Comparison of ENCODE assay signal across 25 cellular contexts in genomic region chr6:150464966-150465365, GRCh38.
"Had no signal": no experiment of that assay in that cellular context is flagged by ENCODE, and none has a peak within 500 bp of the region (broad histone marks: within the 10 kb centered on the region; RNA-seq: fewer than 3 reads in every experiment).

No MANE protein-coding gene starts in this region.

- DNase-seq: islet precursor cell; left ventricle myocardium inferior; mesendoderm; naive B cell; natural killer cell; nephron progenitor cell; occipital lobe; right lobe of liver; stimulated activated CD4-positive, alpha-beta T cell treated with anti-CD3 and anti-CD28 coated beads, Interleukin-12 subunit alpha, Interleukin-12 subunit beta, amount 100 ng/mL, for 4 hours; stimulated activated CD4-positive, alpha-beta T cell treated with anti-CD3 and anti-CD28 coated beads, Interleukin-15, amount 100 ng/mL, for 24 hours; stimulated activated CD4-positive, alpha-beta T cell treated with anti-CD3 and anti-CD28 coated beads, Interleukin-2, amount 100 ng/mL, for 24 hours; stimulated activated CD4-positive, alpha-beta T cell treated with anti-CD3 and anti-CD28 coated beads, Interleukin-4, amount 100 ng/mL, for 1 hour; stimulated activated naive B cell treated with anti-CD40 and anti-IgM and Interleukin-4, amounts not matched to agents 10 μg/mL and 1 μg/mL and 100 μg/mL, for 72 hours; stimulated activated naive CD8-positive, alpha-beta T cell treated with anti-CD3 and anti-CD28 coated beads, Interleukin-15, Interleukin-2, amounts not matched to agents 100 U/mL and 50 U/mL, for 24 hours; stomach; testis; thyroid gland; transverse colon; upper lobe of right lung had no signal

- H3K27ac ChIP-seq: left ventricle myocardium inferior, neural progenitor cell, neutrophil, parathyroid adenoma, right atrium auricular region, right lobe of liver, stomach, testis, thyroid gland, transverse colon, upper lobe of right lung had no signal

- H3K9me3 ChIP-seq: neutrophil, right atrium auricular region, right lobe of liver, testis, thyroid gland, transverse colon, upper lobe of right lung had no signal

- H3K4me3 ChIP-seq: left ventricle myocardium inferior, lung, neural progenitor cell, right atrium auricular region, right lobe of liver, smooth muscle cell, stomach, testis, thyroid gland, transverse colon, upper lobe of right lung had no signal

- H3K27me3 ChIP-seq: neural progenitor cell, neutrophil, right atrium auricular region, right lobe of liver, stomach, testis, thyroid gland, transverse colon, upper lobe of right lung had no signal

- H3K36me3 ChIP-seq: left ventricle myocardium inferior, neural progenitor cell, neutrophil, right atrium auricular region, right lobe of liver, stomach, thyroid gland, transverse colon, upper lobe of right lung had no signal

- H3K4me1 ChIP-seq: left ventricle myocardium inferior, neural progenitor cell, right atrium auricular region, right lobe of liver, stomach, testis, thyroid gland, transverse colon, upper lobe of right lung had no signal

- ATAC-seq: natural killer cell; right lobe of liver; stimulated activated naive B cell treated with anti-CD40 and anti-IgM and Interleukin-4, amounts not matched to agents 10 μg/mL and 1 μg/mL and 100 μg/mL, for 72 hours; stimulated activated naive CD8-positive, alpha-beta T cell treated with anti-CD3 and anti-CD28 coated beads, Interleukin-15, Interleukin-2, amounts not matched to agents 100 U/mL and 50 U/mL, for 24 hours; upper lobe of right lung had no signal
